In the genomic region with DNA sequence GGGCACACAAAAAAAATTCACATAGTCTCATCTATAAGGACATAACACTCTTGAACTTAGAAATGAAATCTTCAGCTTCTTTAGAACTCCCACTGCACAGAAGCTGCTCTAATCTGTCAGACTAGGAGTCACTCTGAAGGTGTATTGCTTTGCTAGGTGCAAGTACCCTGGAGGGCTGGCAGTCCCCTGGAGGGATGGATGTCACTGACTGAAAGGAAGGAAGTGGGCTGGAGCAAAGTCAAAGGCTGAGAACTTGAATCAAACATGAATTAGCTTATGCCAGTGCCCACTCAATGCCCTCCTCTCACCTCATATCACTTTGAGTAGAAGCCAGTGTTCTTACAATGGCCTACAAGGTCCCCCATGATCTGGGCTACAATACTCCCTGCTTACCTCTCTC, we compare ENCODE assay signal across 18 cellular contexts.
"Had no signal": no experiment of that assay in that cellular context is flagged by ENCODE, and none has a peak within 500 bp of the region (broad histone marks: within the 10 kb centered on the region; RNA-seq: fewer than 3 reads in every experiment).

No MANE protein-coding gene starts in this region.

- ATAC-seq: gastrocnemius medialis, left cardiac atrium had no signal

- H3K27me3 ChIP-seq: dorsolateral prefrontal cortex, gastrocnemius medialis, ovary, right atrium auricular region, sigmoid colon, uterus had no signal

- H3K36me3 ChIP-seq: gastrocnemius medialis, left ventricle myocardium inferior, ovary, right atrium auricular region, sigmoid colon, uterus had no signal

- H3K9me3 ChIP-seq: gastrocnemius medialis, left ventricle myocardium inferior, ovary, right atrium auricular region, sigmoid colon, uterus had no signal

- H3K4me1 Mint-ChIP-seq: naive B cell had no signal

- H3K4me3 Mint-ChIP-seq: naive B cell had no signal

- H3K36me3 Mint-ChIP-seq: naive B cell had no signal

- H3K4me1 ChIP-seq: gastrocnemius medialis, sigmoid colon, uterus had no signal

- H3K27ac ChIP-seq: dorsolateral prefrontal cortex, gastrocnemius medialis, left ventricle myocardium inferior, ovary, right atrium auricular region, sigmoid colon, skin epidermis, uterus had no signal

- H3K27me3 Mint-ChIP-seq: naive B cell had no signal

- H3K9me3 Mint-ChIP-seq: naive B cell had no signal

- DNase-seq: cortex of kidney; dorsolateral prefrontal cortex; effector CD8-positive, alpha-beta T cell; gastrocnemius medialis; glutamatergic neuron; left cardiac atrium; left ventricle myocardium inferior; mesendoderm; naive B cell; nucleus accumbens; ovary; sigmoid colon; stimulated activated CD4-positive, alpha-beta T cell treated with anti-CD3 and anti-CD28 coated beads, Interleukin-2, amount 100 ng/mL, for 48 hours; stimulated activated naive CD4-positive, alpha-beta T cell treated with Interleukin-2 at 50 U/mL for 16 hours; trophoblast cell; uterus had no signal

- H3K4me3 ChIP-seq: dorsolateral prefrontal cortex, gastrocnemius medialis, left ventricle myocardium inferior, ovary, right atrium auricular region, sigmoid colon, skin epidermis, uterus had no signal
